In genomic region chr1:84847253-84848247, GRCh38 we compare ENCODE assay signal across 8 cellular contexts. TPM values are rescaled to one million over a fixed set of nuclear protein-coding genes. Genes with fewer than 3 reads are reported as not detected.
A peak's percentile ranks its signal among the peaks of the same experiment; 100 is the strongest.
DNase-seq lines count a peak whose midpoint lies in the region; ATAC-seq, FAIRE-seq and TF ChIP-seq lines count a peak whose summit lies in the region.

No MANE protein-coding gene starts in this region.

- H3K79me2 ChIP-seq in DND-41 (ENCODE audit: insufficient read depth, low read length) = no peaks in the 10 kb centered on the region

- no peak overlapping the region for H3K27ac ChIP-seq in DND-41 (ENCODE audit: low read length)
- no peak overlapping the region for H3K27ac ChIP-seq in upper lobe of right lung

- DNase-seq in DND-41 (peak; percentile 13), NCI-H748 treated with DMSO at 0.1 percent for 48 hours (lab: John Stamatoyannopoulos, UW) (peak; percentile 69), bronchial epithelial cell (ENCODE audit: low read depth) (peak; percentile 99), left lobe of liver (ENCODE audit: low spot score) (peak; percentile 92), upper lobe of right lung (peak; percentile 90)
- DNase-seq in activated CD8-positive, alpha-beta memory T cell treated with anti-CD3 and anti-CD28 coated beads for 24 hours = no peak
- DNase-seq in activated CD8-positive, alpha-beta memory T cell treated with anti-CD3 and anti-CD28 coated beads, Interleukin-2, amount 50 U/mL, for 48 hours = no peak

- intact Hi-C loops in upper lobe of right lung (cut with DNase I) = no loop called here

- H3K27me3 ChIP-seq in DND-41 (ENCODE audit: insufficient read depth, low read length, poor library complexity) (peaks cover 6% of the 10 kb centered on the region), bronchial epithelial cell (ENCODE audit: control insufficient read depth, insufficient read depth, low read length) (no peaks in the 10 kb centered on the region), upper lobe of right lung (no peaks in the 10 kb centered on the region)

- no peak overlapping the region for H3K4me2 ChIP-seq in DND-41 (ENCODE audit: insufficient read depth, low read length)

- H3K9me3 ChIP-seq in DND-41 (ENCODE audit: insufficient read depth, low read length, severe bottlenecking) (no peaks in the 10 kb centered on the region), upper lobe of right lung (no peaks in the 10 kb centered on the region)

- TF ChIP-seq CTCF in DND-41 (IDR thresholded peaks at IDR 0.05; ENCODE audit: borderline replicate concordance, extremely low read depth, low read length, poor library complexity, severe bottlenecking) (no peak), bronchial epithelial cell (IDR thresholded peaks at IDR 0.05; ENCODE audit: insufficient read depth, low read length, severe bottlenecking) (no peak), upper lobe of right lung (IDR thresholded peaks at IDR 0.05) (no peak)

- no peaks in the 10 kb centered on the region for H4K20me1 ChIP-seq in DND-41 (ENCODE audit: insufficient read depth, low read length)

- H3K4me3 ChIP-seq in DND-41 (ENCODE audit: low read depth in 1 of 2, low read length in 2 of 2) (no peak overlapping the region), bronchial epithelial cell (ENCODE audit: low read depth, low read length) (no peak overlapping the region), upper lobe of right lung (no peak overlapping the region)

- H3K9ac ChIP-seq in DND-41 (ENCODE audit: low read depth, low read length) = no peak overlapping the region

- H3K36me3 ChIP-seq in DND-41 (ENCODE audit: insufficient read depth, low read length) = no peaks in the 10 kb centered on the region
- H3K36me3 ChIP-seq in bronchial epithelial cell (ENCODE audit: control insufficient read depth, insufficient read depth, low read length) = no peaks in the 10 kb centered on the region
- H3K36me3 ChIP-seq in upper lobe of right lung = no peaks in the 10 kb centered on the region

- ATAC-seq in DND-41 (ENCODE audit: insufficient read depth, low read depth) = peak; percentile 47; the same call in 1 of the 3 replicates
- peak; percentile 70 for ATAC-seq in HG03432 (IDR thresholded peaks at IDR 0.05; ENCODE audit: unreplicated experiment)
- peak; percentile 98 for ATAC-seq in left lobe of liver
- ATAC-seq in upper lobe of right lung = peak; percentile 92

- H2AFZ ChIP-seq in DND-41 (ENCODE audit: low read depth, low read length) = no peak overlapping the region

- H3K4me1 ChIP-seq in DND-41 (ENCODE audit: insufficient read depth, low read length) (no peaks in the 10 kb centered on the region), upper lobe of right lung (peaks cover 9% of the 10 kb centered on the region)

- FAIRE-seq in bronchial epithelial cell (lab: Jason Lieb, UNC) = peak; percentile 95

RNA-seq across cellular contexts. Expression of gene LPAR3, which starts 45.5 kb away (rescaled TPM):
- total RNA-seq in bronchial epithelial cell (37.1 and 104 TPM in 2 replicates), left lobe of liver (0.08 TPM), upper lobe of right lung (3.6 TPM)

Comparison
In these comparisons a context has a peak if more than half of its experiments do, and no peak if none do; other contexts are left out.
1. ATAC-seq: peak in every context shown above with its lines; median percentile 98 in left lobe of liver; 92 in upper lobe of right lung; 70 in HG03432; 47 in DND-41.
2. DNase-seq: peak in DND-41 (single experiment), NCI-H748 treated with DMSO at 0.1 percent for 48 hours (single experiment), bronchial epithelial cell (single experiment), left lobe of liver (single experiment) and upper lobe of right lung (single experiment); none in activated CD8-positive, alpha-beta memory T cell treated with anti-CD3 and anti-CD28 coated beads for 24 hours (single experiment) and activated CD8-positive, alpha-beta memory T cell treated with anti-CD3 and anti-CD28 coated beads, Interleukin-2, amount 50 U/mL, for 48 hours (single experiment).